13 cellular contexts compared by ENCODE assay signal in the genomic region with DNA sequence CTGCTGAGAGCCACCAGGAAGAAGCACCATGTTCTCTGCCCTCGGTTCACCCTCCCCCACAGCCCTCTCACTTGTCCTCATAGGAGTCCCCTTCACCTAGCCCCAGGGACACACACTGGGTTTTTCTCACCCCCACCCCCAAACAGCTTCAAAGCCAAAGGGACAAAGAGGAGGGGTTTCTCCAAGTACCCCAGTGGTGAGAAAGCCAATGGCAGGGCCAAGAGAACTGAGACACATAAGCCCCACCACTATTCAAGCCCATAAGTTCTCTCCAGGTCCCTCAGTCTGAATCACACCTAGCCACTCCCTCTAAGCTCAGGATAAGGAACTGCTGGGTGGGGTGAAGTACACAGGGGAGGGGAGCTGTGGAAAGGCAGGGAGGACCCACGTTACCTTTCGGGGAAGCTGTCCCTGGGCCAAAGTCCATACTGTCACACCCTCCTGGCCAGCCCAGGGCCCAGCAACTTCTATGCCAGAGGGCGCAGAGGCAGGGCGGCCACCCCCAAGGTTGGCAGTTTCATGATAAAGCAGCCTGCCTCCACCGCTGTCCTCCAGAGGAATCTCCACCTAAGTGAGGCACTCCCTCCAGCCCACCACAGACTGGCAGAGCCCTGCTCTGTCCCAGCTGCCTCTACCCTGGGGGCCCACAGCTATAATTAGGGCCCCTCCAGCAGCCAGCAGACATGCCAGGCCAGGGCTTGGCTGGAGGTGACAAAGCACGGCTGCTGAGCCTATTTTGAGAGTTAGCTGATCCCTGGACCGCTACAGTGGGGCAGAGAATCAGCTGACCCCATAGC. TPM values are rescaled to one million over a fixed set of nuclear protein-coding genes. Genes with fewer than 3 reads are reported as not detected.
DNase-seq lines count a peak whose midpoint lies in the region; ATAC-seq and TF ChIP-seq lines count a peak whose summit lies in the region.
"Had no signal": no experiment of that assay in that cellular context is flagged by ENCODE, and none has a peak within 500 bp of the region (broad histone marks: within the 10 kb centered on the region; RNA-seq: fewer than 3 reads in every experiment).

No MANE protein-coding gene starts in this region.

- ATAC-seq in stimulated activated naive CD8-positive, alpha-beta T cell treated with anti-CD3 and anti-CD28 coated beads, Interleukin-15, Interleukin-2, amounts not matched to agents 100 U/mL and 50 U/mL, for 24 hours, result no peak
- ATAC-seq in naive thymus-derived CD8-positive, alpha-beta T cell, result no peak
- ATAC-seq in HG03045 (IDR thresholded peaks at IDR 0.05; ENCODE audit: unreplicated experiment), result no peak

- H3K27me3 ChIP-seq in esophagus muscularis mucosa, result no peaks in the 10 kb centered on the region
- H3K27me3 ChIP-seq: tibial nerve had no signal

- TF ChIP-seq EP300 in esophagus muscularis mucosa (IDR thresholded peaks at IDR 0.05), result no peak

- H3K4me3 Mint-ChIP-seq in stimulated activated naive CD8-positive, alpha-beta T cell treated with anti-CD3 and anti-CD28 coated beads, Interleukin-15, Interleukin-2, amounts not matched to agents 100 ng/mL and 50 ng/mL, for 24 hours, result no peak overlapping the region
- H3K4me3 Mint-ChIP-seq in naive thymus-derived CD8-positive, alpha-beta T cell, result no peak overlapping the region

- POLR2A ChIA-PET in naive thymus-derived CD8-positive, alpha-beta T cell (lab: Charles Lee), result interaction anchor here (0.6 to 2.5 kb wide), 6 partner anchors 11 to 63 kb away, joined by 3 to 15 read pairs (median 4); a partner anchor contains a TSS

- peaks cover 33% of the 10 kb centered on the region for H3K36me3 Mint-ChIP-seq in stimulated activated naive CD8-positive, alpha-beta T cell treated with anti-CD3 and anti-CD28 coated beads, Interleukin-15, Interleukin-2, amounts not matched to agents 100 ng/mL and 50 ng/mL, for 24 hours (ENCODE audit: low read depth)
- H3K36me3 Mint-ChIP-seq in naive thymus-derived CD8-positive, alpha-beta T cell, result peaks cover 5 to 54% (median 18%) of the 10 kb centered on the region in 3 donors

- H3K4me3 ChIP-seq in esophagus muscularis mucosa, result no peak overlapping the region
- H3K4me3 ChIP-seq: smooth muscle cell, tibial nerve had no signal

- no peak for DNase-seq in stimulated activated naive CD8-positive, alpha-beta T cell treated with anti-CD3 and anti-CD28 coated beads, Interleukin-15, Interleukin-2, amounts not matched to agents 100 U/mL and 50 U/mL, for 24 hours
- DNase-seq in esophagus muscularis mucosa (ENCODE audit: extremely low spot score) (no peak), NCI-H526 (lab: John Stamatoyannopoulos, UW) (no peak), NCI-H2227 (lab: John Stamatoyannopoulos, UW; ENCODE audit: unreplicated experiment) (no peak)
- no peak for DNase-seq in naive thymus-derived CD8-positive, alpha-beta T cell
- no peak for DNase-seq in stimulated activated CD4-positive, alpha-beta T cell treated with anti-CD3 and anti-CD28 coated beads, Interleukin-12 subunit alpha, Interleukin-12 subunit beta, amount 100 ng/mL, for 4 hours
- DNase-seq: anterior cingulate cortex, C1 segment of cervical spinal cord, NCI-H446 had no signal

- intact Hi-C loops in esophagus muscularis mucosa (cut with DNase I), result no loop called here

- H3K27ac ChIP-seq in esophagus muscularis mucosa (replicated peaks in 1 of 4), result peak overlapping the region in 3 of 4 donors; percentile 31 to 60 (median 47)

- peaks cover 21 to 45% (median 26%) of the 10 kb centered on the region in 4 donors for H3K4me1 ChIP-seq in esophagus muscularis mucosa

- H3K4me1 Mint-ChIP-seq in stimulated activated naive CD8-positive, alpha-beta T cell treated with anti-CD3 and anti-CD28 coated beads, Interleukin-15, Interleukin-2, amounts not matched to agents 100 ng/mL and 50 ng/mL, for 24 hours (ENCODE audit: low read depth), result peaks cover 51% of the 10 kb centered on the region
- peaks cover 10 to 66% (median 24%) of the 10 kb centered on the region in 4 donors for H3K4me1 Mint-ChIP-seq in naive thymus-derived CD8-positive, alpha-beta T cell

- TF ChIP-seq POLR2A in esophagus muscularis mucosa (IDR thresholded peaks at IDR 0.05; ENCODE audit: low read depth), result no peak

- no peaks in the 10 kb centered on the region for H3K27me3 Mint-ChIP-seq in stimulated activated naive CD8-positive, alpha-beta T cell treated with anti-CD3 and anti-CD28 coated beads, Interleukin-15, Interleukin-2, amounts not matched to agents 100 ng/mL and 50 ng/mL, for 24 hours
- H3K27me3 Mint-ChIP-seq in naive thymus-derived CD8-positive, alpha-beta T cell, result no peaks in the 10 kb centered on the region

- no peaks in the 10 kb centered on the region for H3K9me3 Mint-ChIP-seq in stimulated activated naive CD8-positive, alpha-beta T cell treated with anti-CD3 and anti-CD28 coated beads, Interleukin-15, Interleukin-2, amounts not matched to agents 100 ng/mL and 50 ng/mL, for 24 hours
- no peaks in the 10 kb centered on the region for H3K9me3 Mint-ChIP-seq in naive thymus-derived CD8-positive, alpha-beta T cell

- WGBS in esophagus muscularis mucosa, result 75% methylated on average over 3 of the region's 8 CpGs

- peaks cover 9 to 91% (median 64%) of the 10 kb centered on the region in 4 donors for H3K36me3 ChIP-seq in esophagus muscularis mucosa

- peak overlapping the region; percentile 14 for H3K27ac Mint-ChIP-seq in stimulated activated naive CD8-positive, alpha-beta T cell treated with anti-CD3 and anti-CD28 coated beads, Interleukin-15, Interleukin-2, amounts not matched to agents 100 ng/mL and 50 ng/mL, for 24 hours
- H3K27ac Mint-ChIP-seq in naive thymus-derived CD8-positive, alpha-beta T cell, result peak overlapping the region in 7 of 10 donors; percentile 16 to 87 (median 80)

- no peak for TF ChIP-seq CTCF in esophagus muscularis mucosa (IDR thresholded peaks at IDR 0.05)

- no peaks in the 10 kb centered on the region for H3K9me3 ChIP-seq in esophagus muscularis mucosa
- H3K9me3 ChIP-seq: tibial nerve had no signal

RNA-seq across cellular contexts. Expression of a gene that starts 39.0 kb away (rescaled TPM):
- total RNA-seq in esophagus muscularis mucosa, result 10 to 100 TPM; 42.8 to 56.4 (median 51.4) TPM
- total RNA-seq in naive thymus-derived CD8-positive, alpha-beta T cell, result 10 to 100 TPM; 80.7 to 87.3 TPM
- 10 to 100 TPM; 14.2 to 20.8 (median 17.7) TPM for polyA plus RNA-seq in naive thymus-derived CD8-positive, alpha-beta T cell

RNA-seq across cellular contexts. Expression of a gene that starts 43.9 kb away (rescaled TPM):
- total RNA-seq in esophagus muscularis mucosa, result 10 to 100 TPM; 10.8 to 15.8 (median 13.6) TPM
- total RNA-seq in naive thymus-derived CD8-positive, alpha-beta T cell, result 10 to 100 TPM; 39.5 to 40.1 TPM
- 1 to 10 TPM; 1.3 to 2.6 (median 1.8) TPM for polyA plus RNA-seq in naive thymus-derived CD8-positive, alpha-beta T cell
